In genomic region chr13:59906413-59907027, GRCh38 we compare ENCODE assay signal across 8 cellular contexts.
A peak's percentile ranks its signal among the peaks of the same experiment; 100 is the strongest.
DNase-seq lines count a peak whose midpoint lies in the region; ATAC-seq, FAIRE-seq and TF ChIP-seq lines count a peak whose summit lies in the region.

No MANE protein-coding gene starts in this region.

- POLR2A ChIA-PET in A673 (lab: Charles Lee; ENCODE audit: low non-redundant PET) = no interaction called here
- POLR2A ChIA-PET in PC-9 (lab: Charles Lee; ENCODE audit: unreplicated experiment) = no interaction called here

- intact Hi-C loops in A673 (cut with micrococcal nuclease; ENCODE audit: unreplicated experiment) = loop anchor here (1.0 to 10.0 kb wide), 7 partner anchors 134 to 512 kb away; no protein-coding TSS in a partner anchor
- intact Hi-C loops in PC-9 (cut with micrococcal nuclease; ENCODE audit: unreplicated experiment) = loop anchor here (5.0 kb wide), 1 partner anchor 224 kb away; no protein-coding TSS in a partner anchor

- H3K27ac ChIP-seq in A673 (ENCODE audit: low read depth, low read length, poor library complexity, severe bottlenecking) = peak overlapping the region; percentile 64
- no peak overlapping the region for H3K27ac ChIP-seq in PC-9
- H3K27ac ChIP-seq in small intestine (ENCODE audit: low read depth in 1 of 2, low read length in 1 of 2) = no peak overlapping the region

- H3K9me3 ChIP-seq in A673 (ENCODE audit: low read depth, low read length, poor library complexity, severe bottlenecking) (no peaks in the 10 kb centered on the region), PC-9 (ENCODE audit: insufficient read depth, low read depth) (no peaks in the 10 kb centered on the region), small intestine (ENCODE audit: control insufficient read depth, low read depth) (no peaks in the 10 kb centered on the region)

- WGBS in small intestine, 3 donors = 28 to 49% (median 34%) methylated on average over 6 of the region's 6 CpGs

- ATAC-seq in GM19351 (IDR thresholded peaks at IDR 0.05; ENCODE audit: unreplicated experiment) = peak; percentile 56
- no peak for ATAC-seq in HG02588 (IDR thresholded peaks at IDR 0.05; ENCODE audit: unreplicated experiment)
- ATAC-seq in GM18505 (IDR thresholded peaks at IDR 0.05; ENCODE audit: unreplicated experiment) = no peak

- no peaks in the 10 kb centered on the region; the same call in 1 of the 2 replicates for H4K20me1 ChIP-seq in PC-9 (ENCODE audit: insufficient read depth)

- H3K36me3 ChIP-seq in A673 (ENCODE audit: insufficient read depth, low read length, poor library complexity, severe bottlenecking) (peaks cover 9% of the 10 kb centered on the region), PC-9 (ENCODE audit: low read depth) (no peaks in the 10 kb centered on the region), small intestine (ENCODE audit: control insufficient read depth in 2 of 2, insufficient read depth in 2 of 2, low read length in 2 of 2) (no peaks in the 10 kb centered on the region)

- no peaks in the 10 kb centered on the region for H3K9me2 ChIP-seq in PC-9 (ENCODE audit: insufficient read depth)

- H3F3A ChIP-seq in PC-9 (ENCODE audit: insufficient read depth, low read depth) = no peaks in the 10 kb centered on the region

- no peak overlapping the region for H2AFZ ChIP-seq in PC-9

- H3K4me3 ChIP-seq in A673 (ENCODE audit: low read depth, low read length, poor library complexity, severe bottlenecking) (no peak overlapping the region), PC-9 (no peak overlapping the region), fibroblast of pulmonary artery (replicated peaks; ENCODE audit: low read depth, low read length) (no peak overlapping the region), small intestine (ENCODE audit: low read depth in 1 of 2, low read length in 2 of 2) (no peak overlapping the region)

- H3K27me3 ChIP-seq in A673 (replicated peaks; ENCODE audit: insufficient read depth, low read depth, low read length, poor library complexity) (no peaks in the 10 kb centered on the region), PC-9 (ENCODE audit: insufficient read depth, low read depth) (no peaks in the 10 kb centered on the region), small intestine (ENCODE audit: control insufficient read depth in 2 of 2, insufficient read depth in 2 of 2, low read length in 2 of 2) (no peaks in the 10 kb centered on the region)

- peak; percentile 75 for DNase-seq in A673 (ENCODE audit: low spot score)
- no peak for DNase-seq in PC-9
- DNase-seq in fibroblast of pulmonary artery (ENCODE audit: low read depth) = peak; percentile 72
- DNase-seq in small intestine = peak; percentile 52
- no peak for DNase-seq in GDM1 (lab: John Stamatoyannopoulos, UW)

- no peaks in the 10 kb centered on the region for H3K79me2 ChIP-seq in PC-9 (ENCODE audit: low read depth)

- peaks cover 32% of the 10 kb centered on the region for H3K4me1 ChIP-seq in A673 (ENCODE audit: insufficient read depth, low read length, poor library complexity, severe bottlenecking)
- H3K4me1 ChIP-seq in PC-9 (replicated peaks; ENCODE audit: insufficient read depth) = no peaks in the 10 kb centered on the region
- H3K4me1 ChIP-seq in small intestine (ENCODE audit: control insufficient read depth in 2 of 2, insufficient read depth in 1 of 2, low read depth in 1 of 2, low read length in 1 of 2) = no peaks in the 10 kb centered on the region

- TF ChIP-seq CTCF in A673 (conservative IDR thresholded peaks at IDR 0.05; ENCODE audit: low read depth, low read length) (peak; percentile 79), PC-9 (conservative IDR thresholded peaks at IDR 0.05) (peak; percentile 74), fibroblast of pulmonary artery (IDR thresholded peaks at IDR 0.05; ENCODE audit: low read length, missing control alignments) (peak; percentile 75)

- TF ChIP-seq POLR2A in GM18505 (IDR thresholded peaks at IDR 0.05; ENCODE audit: borderline replicate concordance, extremely low read depth, insufficient read depth, insufficient read length) = no peak

- no peak overlapping the region for H3K4me2 ChIP-seq in PC-9

- FAIRE-seq in small intestine (lab: Jason Lieb, UNC) = peak; percentile 41

- BruUV-seq in A673 (replicated peaks; lab: Mats Ljungman, UMichigan) = no TSS peak
- BruUV-seq in PC-9 (replicated peaks; lab: Mats Ljungman, UMichigan) = no TSS peak

- CTCF ChIA-PET in A673 (lab: Charles Lee) = interaction anchor here (0.8 to 1.1 kb wide), 4 partner anchors 21 to 224 kb away, joined by 3 to 5 read pairs (median 3); no protein-coding TSS in a partner anchor
- CTCF ChIA-PET in PC-9 (lab: Charles Lee) = no interaction called here

Comparison
In these comparisons a context has a peak if more than half of its experiments do, and no peak if none do; other contexts are left out.
1. DNase-seq: peak in A673 (single experiment), fibroblast of pulmonary artery (single experiment) and small intestine (single experiment); none in PC-9 (0 of 2) and GDM1 (single experiment).
2. Peak in every context shown above with its lines, with median percentiles within 50 percentile points of each other: CTCF ChIP-seq.